ENCODE assay signal across 22 cellular contexts in genomic region chr7:2926898-2927405, GRCh38.
DNase-seq lines count a peak whose midpoint lies in the region; ATAC-seq, FAIRE-seq and TF ChIP-seq lines count a peak whose summit lies in the region.
"Had no signal": no experiment of that assay in that cellular context is flagged by ENCODE, and none has a peak within 500 bp of the region (broad histone marks: within the 10 kb centered on the region; RNA-seq: fewer than 3 reads in every experiment).

No MANE protein-coding gene starts in this region.

- peak overlapping the region; percentile 46 for H3K27ac Mint-ChIP-seq in activated naive CD8-positive, alpha-beta T cell
- no peak overlapping the region for H3K27ac Mint-ChIP-seq in activated naive CD8-positive, alpha-beta T cell treated with anti-CD3 and anti-CD28 coated beads, Interleukin-2, amount 50 U/mL, for 24 hours
- H3K27ac Mint-ChIP-seq in endodermal cell, result peak overlapping the region; percentile 53
- peak overlapping the region; percentile 43 for H3K27ac Mint-ChIP-seq in stimulated activated memory B cell treated with anti-CD40 and anti-IgM and Interleukin-4, amounts not matched to agents 10 μg/mL and 1 μg/mL and 100 μg/mL, for 72 hours
- H3K27ac Mint-ChIP-seq: activated T-helper 1 cell treated with anti-CD3 and anti-CD28 coated beads, Interleukin-12 subunit alpha, Interleukin-12 subunit beta, Interleukin-2, Interleukin-4 antibody, amounts not matched to agents 30 ng/mL and 10 ng/mL and 1 ng/mL, durations not matched to agents 14 hours and 24 hours and 36 hours had no signal

- H3K36me3 ChIP-seq in endodermal cell (ENCODE audit: control insufficient read depth, insufficient read depth, low read length) (no peaks in the 10 kb centered on the region), breast epithelium (no peaks in the 10 kb centered on the region)

- H3K27me3 ChIP-seq in endodermal cell (ENCODE audit: control insufficient read depth, insufficient read depth, low read length, poor library complexity, severe bottlenecking) (no peaks in the 10 kb centered on the region), breast epithelium (peaks cover 0 to 51% of the 10 kb centered on the region in 2 donors)
- H3K27me3 ChIP-seq: hepatocyte had no signal

- no peak for TF ChIP-seq CTCF in endodermal cell (conservative IDR thresholded peaks at IDR 0.05)
- no peak for TF ChIP-seq CTCF in breast epithelium (IDR thresholded peaks at IDR 0.05)
- TF ChIP-seq CTCF in RWPE1 (conservative IDR thresholded peaks at IDR 0.05; ENCODE audit: low read depth), result no peak

- DNase-seq in activated naive CD8-positive, alpha-beta T cell treated with anti-CD3 and anti-CD28 coated beads, Interleukin-2, amount 50 U/mL, for 24 hours, result no peak
- peak; percentile 65 for DNase-seq in NAMALWA (ENCODE audit: low spot score)
- no peak for DNase-seq in endodermal cell
- DNase-seq in GM12891 (ENCODE audit: insufficient read length, low spot score), result no peak
- DNase-seq in breast epithelium (ENCODE audit: low spot score in 2 of 2), result no peak
- no peak for DNase-seq in RWPE1 (ENCODE audit: low spot score)
- DNase-seq: activated CD4-positive, alpha-beta T cell treated with anti-CD3 and anti-CD28 coated beads, Interleukin-2, amount 50 U/mL, for 48 hours; central memory CD4-positive, alpha-beta T cell; COR-L47; effector memory CD8-positive, alpha-beta T cell; IMR-90; midbrain; NCI-H2081 treated with DMSO at 0.1 percent for 48 hours; PC-3; stimulated activated CD4-positive, alpha-beta T cell treated with anti-CD3 and anti-CD28 coated beads, Interleukin-1b, Interleukin-23, amount 100 ng/mL, for 48 hours; SW 1271 had no signal

- no peak overlapping the region for H3K9ac ChIP-seq in endodermal cell (ENCODE audit: extremely low read depth, low read length, poor library complexity, severe bottlenecking)

- no peak for FAIRE-seq in GM12891 (lab: Jason Lieb, UNC)
- FAIRE-seq: GM12878 had no signal

- intact Hi-C loops in breast epithelium (cut with DNase I; ENCODE audit: low total_unique reads), result no loop called here

- H3K4me1 ChIP-seq in endodermal cell (ENCODE audit: control insufficient read depth, insufficient read depth, low read length) (no peaks in the 10 kb centered on the region), breast epithelium (no peaks in the 10 kb centered on the region)

- H3K4me1 Mint-ChIP-seq in activated naive CD8-positive, alpha-beta T cell (ENCODE audit: low read depth), result no peaks in the 10 kb centered on the region
- no peaks in the 10 kb centered on the region for H3K4me1 Mint-ChIP-seq in activated naive CD8-positive, alpha-beta T cell treated with anti-CD3 and anti-CD28 coated beads, Interleukin-2, amount 50 U/mL, for 24 hours
- no peaks in the 10 kb centered on the region for H3K4me1 Mint-ChIP-seq in endodermal cell
- H3K4me1 Mint-ChIP-seq in stimulated activated memory B cell treated with anti-CD40 and anti-IgM and Interleukin-4, amounts not matched to agents 10 μg/mL and 1 μg/mL and 100 μg/mL, for 72 hours, result no peaks in the 10 kb centered on the region

- 87 to 96% methylated on average over 5 to 8 of the region's 8 CpGs for WGBS in endodermal cell (ENCODE audit: insufficient coverage in 1 of 2, insufficient read length in 1 of 2), 2 experiments

- H3K9me3 Mint-ChIP-seq in activated naive CD8-positive, alpha-beta T cell (ENCODE audit: low read depth), result no peaks in the 10 kb centered on the region
- no peaks in the 10 kb centered on the region for H3K9me3 Mint-ChIP-seq in activated naive CD8-positive, alpha-beta T cell treated with anti-CD3 and anti-CD28 coated beads, Interleukin-2, amount 50 U/mL, for 24 hours
- H3K9me3 Mint-ChIP-seq in endodermal cell, result no peaks in the 10 kb centered on the region
- no peaks in the 10 kb centered on the region for H3K9me3 Mint-ChIP-seq in stimulated activated memory B cell treated with anti-CD40 and anti-IgM and Interleukin-4, amounts not matched to agents 10 μg/mL and 1 μg/mL and 100 μg/mL, for 72 hours
- H3K9me3 Mint-ChIP-seq: activated T-helper 1 cell treated with anti-CD3 and anti-CD28 coated beads, Interleukin-12 subunit alpha, Interleukin-12 subunit beta, Interleukin-2, Interleukin-4 antibody, amounts not matched to agents 30 ng/mL and 10 ng/mL and 1 ng/mL, durations not matched to agents 14 hours and 24 hours and 36 hours; effector memory CD8-positive, alpha-beta T cell had no signal

- H3K4me3 ChIP-seq in endodermal cell (ENCODE audit: low read length), result no peak overlapping the region
- no peak overlapping the region for H3K4me3 ChIP-seq in breast epithelium
- H3K4me3 ChIP-seq: GM12878, hepatocyte had no signal

- no peaks in the 10 kb centered on the region for H3K27me3 Mint-ChIP-seq in activated naive CD8-positive, alpha-beta T cell
- H3K27me3 Mint-ChIP-seq in activated naive CD8-positive, alpha-beta T cell treated with anti-CD3 and anti-CD28 coated beads, Interleukin-2, amount 50 U/mL, for 24 hours, result no peaks in the 10 kb centered on the region
- no peaks in the 10 kb centered on the region for H3K27me3 Mint-ChIP-seq in endodermal cell (ENCODE audit: insufficient read depth)
- no peaks in the 10 kb centered on the region for H3K27me3 Mint-ChIP-seq in stimulated activated memory B cell treated with anti-CD40 and anti-IgM and Interleukin-4, amounts not matched to agents 10 μg/mL and 1 μg/mL and 100 μg/mL, for 72 hours
- H3K27me3 Mint-ChIP-seq: effector memory CD8-positive, alpha-beta T cell had no signal

- CTCF ChIA-PET in RWPE1 (lab: Yijun Ruan, JAX), result no interaction called here

- H3K36me3 Mint-ChIP-seq in activated naive CD8-positive, alpha-beta T cell, result no peaks in the 10 kb centered on the region
- peaks cover 27% of the 10 kb centered on the region for H3K36me3 Mint-ChIP-seq in activated naive CD8-positive, alpha-beta T cell treated with anti-CD3 and anti-CD28 coated beads, Interleukin-2, amount 50 U/mL, for 24 hours (ENCODE audit: low read depth)
- no peaks in the 10 kb centered on the region for H3K36me3 Mint-ChIP-seq in endodermal cell (ENCODE audit: low read depth)
- peaks cover 68% of the 10 kb centered on the region for H3K36me3 Mint-ChIP-seq in stimulated activated memory B cell treated with anti-CD40 and anti-IgM and Interleukin-4, amounts not matched to agents 10 μg/mL and 1 μg/mL and 100 μg/mL, for 72 hours

- no peak overlapping the region for H3K4me3 Mint-ChIP-seq in activated naive CD8-positive, alpha-beta T cell
- H3K4me3 Mint-ChIP-seq in activated naive CD8-positive, alpha-beta T cell treated with anti-CD3 and anti-CD28 coated beads, Interleukin-2, amount 50 U/mL, for 24 hours, result no peak overlapping the region
- no peak overlapping the region for H3K4me3 Mint-ChIP-seq in endodermal cell
- no peak overlapping the region for H3K4me3 Mint-ChIP-seq in stimulated activated memory B cell treated with anti-CD40 and anti-IgM and Interleukin-4, amounts not matched to agents 10 μg/mL and 1 μg/mL and 100 μg/mL, for 72 hours
- H3K4me3 Mint-ChIP-seq: activated T-helper 1 cell treated with anti-CD3 and anti-CD28 coated beads, Interleukin-12 subunit alpha, Interleukin-12 subunit beta, Interleukin-2, Interleukin-4 antibody, amounts not matched to agents 30 ng/mL and 10 ng/mL and 1 ng/mL, durations not matched to agents 14 hours and 24 hours and 36 hours; effector memory CD8-positive, alpha-beta T cell had no signal

- POLR2A ChIA-PET in RWPE1 (lab: Yijun Ruan, JAX; ENCODE audit: low non-redundant PET), result no interaction called here

- H3K27ac ChIP-seq in endodermal cell (ENCODE audit: low read depth, low read length) (no peak overlapping the region), breast epithelium (no peak overlapping the region), RWPE1 (no peak overlapping the region)
- H3K27ac ChIP-seq: hepatocyte had no signal

- H3K9me3 ChIP-seq in endodermal cell (ENCODE audit: control insufficient read depth, low read length) (no peaks in the 10 kb centered on the region), breast epithelium (no peaks in the 10 kb centered on the region)

- no peak for ATAC-seq in activated naive CD8-positive, alpha-beta T cell treated with anti-CD3 and anti-CD28 coated beads, Interleukin-2, amount 50 U/mL, for 24 hours
- ATAC-seq in stimulated activated memory B cell treated with anti-CD40 and anti-IgM and Interleukin-4, amounts not matched to agents 10 μg/mL and 1 μg/mL and 100 μg/mL, for 72 hours, result no peak
- ATAC-seq: effector memory CD8-positive, alpha-beta T cell; GM12878; PC-3; right cardiac atrium had no signal

- TF ChIP-seq POLR2A in GM12891 (IDR thresholded peaks at IDR 0.05; ENCODE audit: low read depth, low read length), result no peak
- no peak for TF ChIP-seq POLR2A in breast epithelium (IDR thresholded peaks at IDR 0.05)

TF ChIP-seq in GM12891, 5 proteins besides CTCF, POLR2A, EP300 and RAD21:
- TF ChIP-seq POU2F2 (IDR thresholded peaks at IDR 0.05; ENCODE audit: low read depth, low read length), result no peak
